ENCODE assay signal across 1 cellular context in genomic region chr2:170260188-170260587, GRCh38.
TF ChIP-seq lines count a peak whose summit lies in the region.

No MANE protein-coding gene starts in this region.

TF ChIP-seq in HEK293, 187 proteins besides CTCF, POLR2A, EP300 and RAD21 (continued from another document):
- no peak for TF ChIP-seq ZSCAN18 (tag by site-specific recombination; IDR thresholded peaks at IDR 0.05)
